22 cellular contexts compared by ENCODE assay signal in the genomic region with DNA sequence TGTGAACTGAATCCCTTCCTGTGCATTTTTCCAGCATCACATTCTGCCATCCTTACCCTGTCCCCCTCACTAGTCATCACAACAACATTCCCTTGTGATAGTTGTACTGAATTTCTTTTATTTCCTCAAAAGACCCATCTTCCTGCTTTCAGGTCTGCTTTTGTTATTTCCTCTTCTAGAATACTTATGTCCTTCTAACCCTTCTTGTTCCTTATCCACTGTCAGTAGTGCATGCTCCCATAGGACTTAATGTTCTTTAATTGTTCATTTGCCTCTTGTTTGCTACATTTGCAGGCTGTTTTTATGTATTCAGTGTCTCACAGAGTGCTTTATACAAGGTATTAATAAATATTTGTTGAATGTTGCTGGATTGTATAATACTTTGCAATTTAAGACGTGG.
"Had no signal": no experiment of that assay in that cellular context is flagged by ENCODE, and none has a peak within 500 bp of the region (broad histone marks: within the 10 kb centered on the region; RNA-seq: fewer than 3 reads in every experiment).

No MANE protein-coding gene starts in this region.

- H3K4me3 Mint-ChIP-seq: activated CD4-positive, alpha-beta memory T cell treated with anti-CD3 and anti-CD28 coated beads for 36 hours; activated CD4-positive, alpha-beta T cell treated with anti-CD3 and anti-CD28 coated beads, Interleukin-2, amount 10 ng/mL, durations not matched to agents 7 days and 5 days; activated naive CD4-positive, alpha-beta T cell treated with anti-CD3 and anti-CD28 coated beads for 36 hours; activated naive CD8-positive, alpha-beta T cell; activated T-cell treated with anti-CD3 and anti-CD28 coated beads, Interleukin-2, amount 50 U/mL, for 4 hours; activated T-helper 17 cell treated with anti-CD3 and anti-CD28 coated beads, Interleukin-2, amount 50 U/mL, for 72 hours; brain; central memory CD8-positive, alpha-beta T cell; T-helper 17 cell had no signal

- H3K36me3 Mint-ChIP-seq: activated CD4-positive, alpha-beta memory T cell treated with anti-CD3 and anti-CD28 coated beads for 36 hours had no signal

- H3K27me3 Mint-ChIP-seq: activated CD4-positive, alpha-beta memory T cell treated with anti-CD3 and anti-CD28 coated beads for 36 hours; activated CD4-positive, alpha-beta T cell treated with anti-CD3 and anti-CD28 coated beads, Interleukin-2, amount 10 ng/mL, durations not matched to agents 7 days and 5 days; activated naive CD8-positive, alpha-beta T cell; activated T-helper 17 cell treated with anti-CD3 and anti-CD28 coated beads, Interleukin-2, amount 50 U/mL, for 72 hours; brain; central memory CD8-positive, alpha-beta T cell; T-helper 17 cell had no signal

- H3K27ac Mint-ChIP-seq: activated CD4-positive, alpha-beta memory T cell treated with anti-CD3 and anti-CD28 coated beads for 36 hours; activated CD4-positive, alpha-beta T cell treated with anti-CD3 and anti-CD28 coated beads, Interleukin-2, amount 10 ng/mL, durations not matched to agents 7 days and 5 days; activated naive CD4-positive, alpha-beta T cell treated with anti-CD3 and anti-CD28 coated beads for 36 hours; activated naive CD8-positive, alpha-beta T cell; activated T-helper 17 cell treated with anti-CD3 and anti-CD28 coated beads, Interleukin-2, amount 50 U/mL, for 72 hours; brain; T-helper 17 cell had no signal

- H3K4me1 Mint-ChIP-seq: activated CD4-positive, alpha-beta T cell treated with anti-CD3 and anti-CD28 coated beads, Interleukin-2, amount 10 ng/mL, durations not matched to agents 7 days and 5 days had no signal

- H3K9me3 Mint-ChIP-seq: activated T-helper 17 cell treated with anti-CD3 and anti-CD28 coated beads, Interleukin-2, amount 50 U/mL, for 72 hours; central memory CD8-positive, alpha-beta T cell had no signal

- DNase-seq: activated CD4-positive, alpha-beta memory T cell treated with anti-CD3 and anti-CD28 coated beads for 36 hours; activated CD4-positive, alpha-beta T cell treated with anti-CD3 and anti-CD28 coated beads, Interleukin-2, amount 10 ng/mL, durations not matched to agents 7 days and 5 days; activated CD4-positive, CD25-positive, alpha-beta regulatory T cell; activated CD8-positive, alpha-beta memory T cell treated with anti-CD3 and anti-CD28 coated beads for 24 hours; activated gamma-delta T cell; activated naive CD4-positive, alpha-beta T cell treated with anti-CD3 and anti-CD28 coated beads for 36 hours; activated T-cell treated with anti-CD3 and anti-CD28 coated beads, Interleukin-2, amount 50 U/mL, for 4 hours; amygdala; NCI-H1048; NCI-H146; NCI-H187 treated with DMSO at 0.1 percent for 48 hours; NCI-H2171; NCI-H2227 treated with DMSO at 0.1 percent for 48 hours; NCI-H69; NK-92 treated with Interleukin-12 subunit alpha and Interleukin-12 subunit beta, amount 100 ng/mL, for 24 hours; SIG-M5; T-helper 17 cell; T-helper 9 cell had no signal
